In genomic region chr1:203627819-203628184, GRCh38 we compare ENCODE assay signal across 8 cellular contexts. TPM values are rescaled to one million over a fixed set of nuclear protein-coding genes. Genes with fewer than 3 reads are reported as not detected.
DNase-seq lines count a peak whose midpoint lies in the region; ATAC-seq and TF ChIP-seq lines count a peak whose summit lies in the region.

No MANE protein-coding gene starts in this region.

- no peaks in the 10 kb centered on the region for H3K27me3 Mint-ChIP-seq in T-cell

- 0% methylated on average over 9 of the region's 9 CpGs for WGBS in ectodermal cell, 2 experiments

- H3K27ac Mint-ChIP-seq in T-cell, result peak overlapping the region; percentile 91 to 95

- CTCF ChIA-PET in T-cell (lab: Charles Lee), result interaction anchor here (0.7 to 3.1 kb wide), 6 partner anchors 26 to 430 kb away, joined by 3 to 79 read pairs (median 18); no protein-coding TSS in a partner anchor

- H3K9me3 ChIP-seq in cardiac muscle cell (ENCODE audit: low read depth) (no peaks in the 10 kb centered on the region), ectodermal cell (ENCODE audit: control insufficient read depth, low read length) (no peaks in the 10 kb centered on the region), mucosa of descending colon (no peaks in the 10 kb centered on the region), uterus (no peaks in the 10 kb centered on the region)

- peak overlapping the region; percentile 54 for H3K4me3 ChIP-seq in cardiac muscle cell
- peak overlapping the region; percentile 59 for H3K4me3 ChIP-seq in ectodermal cell (ENCODE audit: insufficient read depth, low read depth, low read length)
- peak overlapping the region; percentile 7 for H3K4me3 ChIP-seq in mucosa of descending colon
- H3K4me3 ChIP-seq in uterus, result peak overlapping the region; percentile 61 to 63

- no peak for TF ChIP-seq CTCF in cardiac muscle cell (IDR thresholded peaks at IDR 0.05; ENCODE audit: low read depth, low read length)
- TF ChIP-seq CTCF in mucosa of descending colon (IDR thresholded peaks at IDR 0.05), result no peak
- TF ChIP-seq CTCF in uterus (IDR thresholded peaks at IDR 0.05), result no peak

- ATAC-seq in Right ventricle myocardium inferior (no peak), T-cell (replicated peaks in 1 of 4) (no peak), mucosa of descending colon (peak; percentile 7), GM21423 (IDR thresholded peaks at IDR 0.05; ENCODE audit: unreplicated experiment) (no peak)

- H3K27ac ChIP-seq in cardiac muscle cell (peak overlapping the region; percentile 23), ectodermal cell (ENCODE audit: insufficient read depth, low read depth, low read length, poor library complexity, severe bottlenecking) (peak overlapping the region; percentile 3), uterus (peak overlapping the region; percentile 94 to 98)

- peaks cover 33% of the 10 kb centered on the region for H3K4me1 ChIP-seq in cardiac muscle cell (ENCODE audit: low read depth)
- peaks cover 32% of the 10 kb centered on the region for H3K4me1 ChIP-seq in ectodermal cell (ENCODE audit: control insufficient read depth, insufficient read depth, low read length)
- H3K4me1 ChIP-seq in mucosa of descending colon (ENCODE audit: low read depth), result peaks cover 34% of the 10 kb centered on the region
- peaks cover 0 to 10% of the 10 kb centered on the region in 2 donors for H3K4me1 ChIP-seq in uterus

- H3K4me3 Mint-ChIP-seq in T-cell, result peak overlapping the region; percentile 91 to 99 (median 92)

- TF ChIP-seq POLR2A in uterus (IDR thresholded peaks at IDR 0.05), result no peak

- peaks cover 43 to 62% (median 53%) of the 10 kb centered on the region in 3 donors for H3K4me1 Mint-ChIP-seq in T-cell

- H3K36me3 ChIP-seq in cardiac muscle cell, result no peaks in the 10 kb centered on the region
- no peaks in the 10 kb centered on the region for H3K36me3 ChIP-seq in ectodermal cell (ENCODE audit: control insufficient read depth, insufficient read depth, low read length)
- no peaks in the 10 kb centered on the region for H3K36me3 ChIP-seq in mucosa of descending colon (ENCODE audit: low read depth)
- H3K36me3 ChIP-seq in uterus, result no peaks in the 10 kb centered on the region

- no peaks in the 10 kb centered on the region for H3K27me3 ChIP-seq in cardiac muscle cell
- H3K27me3 ChIP-seq in ectodermal cell (ENCODE audit: control insufficient read depth, insufficient read depth, low read length, poor library complexity, severe bottlenecking), result peaks cover 18% of the 10 kb centered on the region
- H3K27me3 ChIP-seq in uterus, result no peaks in the 10 kb centered on the region

- peaks cover 21% of the 10 kb centered on the region for H3K36me3 Mint-ChIP-seq in T-cell

- H3K9me3 Mint-ChIP-seq in T-cell, result no peaks in the 10 kb centered on the region

- intact Hi-C loops in Right ventricle myocardium inferior (cut with DNase I), result loop anchor here (2.0 to 10.0 kb wide), 5 partner anchors 45 to 353 kb away; partner anchors contain the start of genes ZBED6 and ZC3H11A
- intact Hi-C loops in mucosa of descending colon (cut with DNase I, micrococcal nuclease), result loop anchor here in 1 of 2 donors (10.0 kb wide), 1 partner anchor 77 kb away; no protein-coding TSS in a partner anchor
- intact Hi-C loops in uterus (cut with DNase I; ENCODE audit: low total_unique reads), result loop anchor here (5.0 kb wide), 3 partner anchors 64 to 121 kb away; no protein-coding TSS in a partner anchor

- DNase-seq in cardiac muscle cell (ENCODE audit: low read depth in 1 of 2, low spot score in 1 of 2) (peak in 1 of 2 donors; percentile 46), Right ventricle myocardium inferior (ENCODE audit: missing footprints) (no peak), T-cell (peak in 2 of 34 experiments; percentile 9 to 26), mucosa of descending colon (peak in 2 of 3 donors; percentile 57 to 65), uterus (peak in 1 of 2 donors; percentile 58), HuH-7.5 (ENCODE audit: low spot score) (no peak)

- POLR2A ChIA-PET in T-cell (lab: Charles Lee), result interaction anchor here (0.6 to 4.0 kb wide), 6 partner anchors 23 to 55 kb away, joined by 3 to 26 read pairs (median 6); no protein-coding TSS in a partner anchor

RNA-seq across cellular contexts. Expression of gene ATP2B4, which starts 1.2 kb away (rescaled TPM):
- total RNA-seq in cardiac muscle cell (91.9 and 107 TPM in 2 replicates), Right ventricle myocardium inferior (87.1 TPM), T-cell (10 to 100 TPM; 45.5 to 93.1 (median 84.9) TPM), mucosa of descending colon (100 to 1,000 TPM in 1 of 3 donors, 10 to 100 TPM in 2; 20.2 to 372 (median 31.0) TPM), uterus (100 to 1,000 TPM in 3 of 4 donors, 10 to 100 TPM in 1; 82.6 to 464 (median 215) TPM)
- polyA plus RNA-seq in cardiac muscle cell, result 64.5 and 67.5 TPM in 2 replicates
- polyA plus RNA-seq in ectodermal cell (2013, experiment 1 of 4), result 34.1 TPM
- 36.2 TPM for polyA plus RNA-seq in ectodermal cell (2013, experiment 2 of 4)
- polyA plus RNA-seq in ectodermal cell (2013, experiment 3 of 4), result 29.0 TPM
- 32.8 TPM for polyA plus RNA-seq in ectodermal cell (2013, experiment 4 of 4)

Comparison
In these comparisons a context has a peak if more than half of its experiments do, and no peak if none do; other contexts are left out.
1. DNase-seq: peak in mucosa of descending colon (2 of 3); none in Right ventricle myocardium inferior (single experiment) and HuH-7.5 (single experiment).
2. H3K27ac ChIP-seq: peak in every context shown above with its lines; median percentile 96 in uterus; 23 in cardiac muscle cell; 3 in ectodermal cell.
3. H3K4me3 ChIP-seq: peak in every context shown above with its lines; median percentile 62 in uterus; 59 in ectodermal cell; 54 in cardiac muscle cell; 7 in mucosa of descending colon.